10 cellular contexts compared by ENCODE assay signal in the genomic region with DNA sequence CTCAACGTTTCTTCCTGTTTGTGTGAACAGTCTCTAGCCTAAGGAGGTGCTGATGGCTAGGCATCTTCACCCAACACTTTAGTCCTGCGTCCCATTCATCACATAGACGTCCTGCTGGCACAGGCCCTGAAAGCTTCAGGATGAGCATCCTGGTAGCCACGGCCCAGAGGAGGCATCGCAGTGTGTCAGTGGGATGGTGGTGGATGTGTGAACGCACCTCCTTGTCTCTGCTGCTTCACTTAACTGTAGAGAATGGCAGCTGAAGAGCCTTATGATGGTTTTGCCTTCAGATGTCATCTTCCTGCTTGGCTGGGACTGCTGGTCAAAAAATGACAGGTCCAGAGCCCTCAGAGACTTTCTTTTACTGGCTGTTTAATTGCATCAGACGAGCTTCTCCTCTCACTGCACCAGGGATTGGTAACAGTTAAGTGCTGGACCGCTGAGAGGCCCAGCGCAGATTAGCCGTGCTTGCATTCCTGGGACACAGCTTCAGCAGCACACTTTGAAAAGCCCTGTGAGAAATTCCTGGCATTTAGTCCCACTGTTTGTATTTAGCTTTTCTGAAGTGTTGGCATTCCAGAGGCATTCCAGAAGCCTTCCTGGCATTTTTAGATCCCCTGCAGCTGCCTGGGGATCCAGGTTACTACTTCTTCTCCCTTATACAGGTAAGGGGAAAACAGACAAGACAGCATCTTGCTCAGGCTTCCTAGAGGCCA.
A peak's percentile ranks its signal among the peaks of the same experiment; 100 is the strongest.
DNase-seq lines count a peak whose midpoint lies in the region; ATAC-seq and TF ChIP-seq lines count a peak whose summit lies in the region.
"Had no signal": no experiment of that assay in that cellular context is flagged by ENCODE, and none has a peak within 500 bp of the region (broad histone marks: within the 10 kb centered on the region; RNA-seq: fewer than 3 reads in every experiment).

No MANE protein-coding gene starts in this region.

- H3K36me3 ChIP-seq in body of pancreas (replicated peaks in 1 of 2; ENCODE audit: insufficient read depth in 1 of 2, low read depth in 2 of 2) (no peaks in the 10 kb centered on the region), iPS-20b (ENCODE audit: insufficient read depth, low read depth, low read length) (no peaks in the 10 kb centered on the region), WERI-Rb-1 (no peaks in the 10 kb centered on the region)
- H3K36me3 ChIP-seq: gastrocnemius medialis had no signal

- H4K91ac ChIP-seq in H9 (ENCODE audit: insufficient read length, low read depth, low read length) = peak overlapping the region; percentile 21

- H3K23me2 ChIP-seq in H9 (ENCODE audit: insufficient read length, low read depth, low read length, poor library complexity, severe bottlenecking) = no peaks in the 10 kb centered on the region

- peak overlapping the region; percentile 73 for H3K18ac ChIP-seq in H9 (ENCODE audit: insufficient read length, low read depth, low read length)

- peak overlapping the region; percentile 3 for H3K4me2 ChIP-seq in H9 (ENCODE audit: insufficient read depth, insufficient read length, low read length)

- H3K9me3 ChIP-seq in H9 (ENCODE audit: control insufficient read depth, low read depth, low read length) = no peaks in the 10 kb centered on the region
- no peaks in the 10 kb centered on the region for H3K9me3 ChIP-seq in body of pancreas
- H3K9me3 ChIP-seq in iPS-20b (ENCODE audit: insufficient read depth, low read depth, low read length) = no peaks in the 10 kb centered on the region
- no peaks in the 10 kb centered on the region for H3K9me3 ChIP-seq in WERI-Rb-1 (ENCODE audit: severe bottlenecking)
- H3K9me3 ChIP-seq: gastrocnemius medialis had no signal

- H3K14ac ChIP-seq in H9 (ENCODE audit: insufficient read depth, low read length) = peak overlapping the region; percentile 33; the same call in 1 of the 2 replicates

- ATAC-seq in body of pancreas = peak; percentile 78
- ATAC-seq: gastrocnemius medialis had no signal

- H4K8ac ChIP-seq in H9 (replicated peaks; ENCODE audit: insufficient read length, low read depth, low read length) = no peak overlapping the region

- H3K9me3 Mint-ChIP-seq in H9 = no peaks in the 10 kb centered on the region

- peak overlapping the region; percentile 92 to 99 (median 97) for H3K27ac Mint-ChIP-seq in H9
- H3K27ac Mint-ChIP-seq: activated naive CD8-positive, alpha-beta T cell had no signal

- H3K27me3 Mint-ChIP-seq in H9 (ENCODE audit: low read depth) = no peaks in the 10 kb centered on the region
- H3K27me3 Mint-ChIP-seq: activated naive CD8-positive, alpha-beta T cell had no signal

- H2BK15ac ChIP-seq in H9 (ENCODE audit: low read depth, low read length) = no peak overlapping the region

- no peak overlapping the region for H2BK120ac ChIP-seq in H9 (ENCODE audit: low read depth, low read length, poor library complexity, severe bottlenecking)

- H3K56ac ChIP-seq in H9 (ENCODE audit: insufficient read length, low read depth, low read length) = peak overlapping the region; percentile 6

- H3K4me3 Mint-ChIP-seq in H9 = peak overlapping the region in 1 of 2 experiments; percentile 66; a peak in 3 of 5 replicates
- H3K4me3 Mint-ChIP-seq: activated naive CD8-positive, alpha-beta T cell had no signal

- H3K9ac ChIP-seq in H9 (ENCODE audit: extremely low read depth, insufficient read length, low read length) (no peak overlapping the region), iPS-20b (ENCODE audit: low read depth, low read length) (peak overlapping the region; percentile 20; the same call in 1 of the 2 replicates)

- H4K5ac ChIP-seq in H9 (ENCODE audit: insufficient read length, low read depth, low read length) = peak overlapping the region; percentile 65

- H3K4me3 ChIP-seq in body of pancreas = no peak overlapping the region
- H3K4me3 ChIP-seq in iPS-20b (ENCODE audit: low read length) = peak overlapping the region; percentile 12; the same call in 1 of the 2 replicates
- H3K4me3 ChIP-seq in skeletal muscle cell (ENCODE audit: low read depth, low read length) = no peak overlapping the region
- no peak overlapping the region for H3K4me3 ChIP-seq in WERI-Rb-1 (ENCODE audit: low read depth, low read length)
- H3K4me3 ChIP-seq: gastrocnemius medialis had no signal

- H3T11ph ChIP-seq in H9 (ENCODE audit: low read length) = no peak overlapping the region

- H3K27me3 ChIP-seq in H9 (ENCODE audit: insufficient read depth, low read length) (no peaks in the 10 kb centered on the region), body of pancreas (no peaks in the 10 kb centered on the region), iPS-20b (ENCODE audit: insufficient read depth, low read length) (no peaks in the 10 kb centered on the region), WERI-Rb-1 (ENCODE audit: insufficient read depth, low read depth, severe bottlenecking) (no peaks in the 10 kb centered on the region)
- H3K27me3 ChIP-seq: gastrocnemius medialis had no signal

- no peak overlapping the region for H3K23ac ChIP-seq in H9 (ENCODE audit: insufficient read length, low read depth, low read length)

- H3K4me1 Mint-ChIP-seq in H9 = peaks cover 74 to 79% of the 10 kb centered on the region in 2 experiments

- DNase-seq in H9 (peak; percentile 91), body of pancreas (peak in 3 of 4 donors; percentile 14 to 46 (median 20)), skeletal muscle cell (ENCODE audit: low read depth) (peak; percentile 38), C1 segment of cervical spinal cord (lab: John Stamatoyannopoulos, UW) (no peak), COR-L47 (lab: John Stamatoyannopoulos, UW) (no peak), NCI-H2107 treated with DMSO at 0.1 percent for 48 hours (lab: John Stamatoyannopoulos, UW; ENCODE audit: unreplicated experiment) (no peak), WERI-Rb-1 (no peak)
- DNase-seq: gastrocnemius medialis had no signal

- no peaks in the 10 kb centered on the region for H4K20me1 ChIP-seq in H9 (ENCODE audit: control insufficient read depth, insufficient read depth, insufficient read length)

- H2AFZ ChIP-seq in H9 (ENCODE audit: low read length) = no peak overlapping the region

- TF ChIP-seq POLR2A in body of pancreas (IDR thresholded peaks at IDR 0.05) = no peak

- H2BK5ac ChIP-seq in H9 (ENCODE audit: insufficient read length, low read length) = no peak overlapping the region

- peak overlapping the region; percentile 43 for H2AK5ac ChIP-seq in H9 (ENCODE audit: insufficient read length, low read length)

- H2BK20ac ChIP-seq in H9 (ENCODE audit: low read depth, low read length, poor library complexity, severe bottlenecking) = no peak overlapping the region

- WGBS in H9 (ENCODE audit: extremely low coverage, insufficient read length, low lambda C conversion rate) = no CpG with 5 or more reads among the region's 10 CpGs
- 67 to 73% methylated on average over 10 of the region's 10 CpGs for WGBS in body of pancreas, 2 donors

- H3K4me1 ChIP-seq in H9 (ENCODE audit: insufficient read depth, low read length) = peaks cover 24% of the 10 kb centered on the region
- peaks cover 14% of the 10 kb centered on the region for H3K4me1 ChIP-seq in body of pancreas
- H3K4me1 ChIP-seq in iPS-20b (ENCODE audit: insufficient read depth, low read length) = peaks cover 56% of the 10 kb centered on the region
- H3K4me1 ChIP-seq: gastrocnemius medialis had no signal

- no peak overlapping the region; the same call in none of the 2 replicates for H3K4ac ChIP-seq in H9 (ENCODE audit: low read depth, low read length)

- TF ChIP-seq CTCF in H9 (conservative IDR thresholded peaks at IDR 0.05) (no peak), body of pancreas (IDR thresholded peaks at IDR 0.05) (peak in 1 of 7 experiments; percentile 3), WERI-Rb-1 (IDR thresholded peaks at IDR 0.05; ENCODE audit: low read depth, low read length) (no peak)

- H3K27ac ChIP-seq in H9 (ENCODE audit: insufficient read length, low read depth, low read length) (peak overlapping the region; percentile 88), body of pancreas (peak overlapping the region in 1 of 4 donors; percentile 42), iPS-20b (ENCODE audit: low read length) (peak overlapping the region; percentile 68), WERI-Rb-1 (no peak overlapping the region)
- H3K27ac ChIP-seq: gastrocnemius medialis had no signal

- no peaks in the 10 kb centered on the region for H3K79me2 ChIP-seq in H9 (ENCODE audit: insufficient read depth, low read length)

- peaks cover 0 to 2% (median 0%) of the 10 kb centered on the region in 3 experiments; a peak in 2 of 7 replicates for H3K36me3 Mint-ChIP-seq in H9 (ENCODE audit: insufficient read depth in 1 of 3, low read depth in 3 of 3)

- intact Hi-C loops in body of pancreas (cut with DNase I) = no loop called here

- peak overlapping the region; percentile 39 for H2BK12ac ChIP-seq in H9 (ENCODE audit: insufficient read length, low read depth, low read length)

- no peaks in the 10 kb centered on the region for H3K79me1 ChIP-seq in H9 (ENCODE audit: insufficient read depth, low read depth, low read length, poor library complexity, severe bottlenecking)

Comparison
In these comparisons a context has a peak if more than half of its experiments do, and no peak if none do; other contexts are left out.
1. DNase-seq: peak in H9 (single experiment), body of pancreas (3 of 4) and skeletal muscle cell (single experiment); none in C1 segment of cervical spinal cord (0 of 14), COR-L47 (single experiment), NCI-H2107 treated with DMSO at 0.1 percent for 48 hours (single experiment) and WERI-Rb-1 (single experiment).